ENCODE assay signal across 8 cellular contexts in genomic region chr17:75059369-75060345, GRCh38. TPM values are rescaled to one million over a fixed set of nuclear protein-coding genes. Genes with fewer than 3 reads are reported as not detected.
A peak's percentile ranks its signal among the peaks of the same experiment; 100 is the strongest.
DNase-seq lines count a peak whose midpoint lies in the region; ATAC-seq, FAIRE-seq and TF ChIP-seq lines count a peak whose summit lies in the region.

No MANE protein-coding gene starts in this region.

- H3K4me2 ChIP-seq in GM23338: no peak overlapping the region

- no peak overlapping the region; the same call in 2 of the 3 replicates for H3K4me3 Mint-ChIP-seq in GM23338
- H3K4me3 Mint-ChIP-seq in activated T-helper 17 cell treated with anti-CD3 and anti-CD28 coated beads, Interleukin-2, amount 50 U/mL, for 72 hours: no peak overlapping the region

- H3K27me3 ChIP-seq in GM23338 (ENCODE audit: insufficient read depth) (no peaks in the 10 kb centered on the region), psoas muscle (ENCODE audit: insufficient read depth in 3 of 3, low read length in 2 of 3) (no peaks in the 10 kb centered on the region)

- H3K9me3 ChIP-seq in psoas muscle: no peaks in the 10 kb centered on the region

- H3K4me3 ChIP-seq in GM23338 (no peak overlapping the region), psoas muscle (peak overlapping the region; percentile 3)

- H3K27ac ChIP-seq in GM23338 (ENCODE audit: low read depth) (peak overlapping the region; percentile 76), psoas muscle (peak overlapping the region; percentile 81)

- H3K36me3 ChIP-seq in GM23338 (ENCODE audit: insufficient read depth) (peaks cover 40% of the 10 kb centered on the region), psoas muscle (ENCODE audit: insufficient read depth in 1 of 2, low read depth in 1 of 2) (peaks cover 3 to 65% of the 10 kb centered on the region in 2 donors)

- H3K27ac Mint-ChIP-seq in GM23338: no peak overlapping the region
- H3K27ac Mint-ChIP-seq in activated T-helper 17 cell treated with anti-CD3 and anti-CD28 coated beads, Interleukin-2, amount 50 U/mL, for 72 hours: no peak overlapping the region

- peaks cover under 1% of the 10 kb centered on the region for H3K27me3 Mint-ChIP-seq in GM23338 (ENCODE audit: insufficient read depth, low read depth, poor library complexity)
- H3K27me3 Mint-ChIP-seq in activated T-helper 17 cell treated with anti-CD3 and anti-CD28 coated beads, Interleukin-2, amount 50 U/mL, for 72 hours: no peaks in the 10 kb centered on the region

- H3K4me1 ChIP-seq in GM23338 (ENCODE audit: insufficient read depth) (no peaks in the 10 kb centered on the region), psoas muscle (peaks cover 10% of the 10 kb centered on the region)

- TF ChIP-seq CTCF in GM23338 (conservative IDR thresholded peaks at IDR 0.05; ENCODE audit: low read depth in 2 of 2): peak; percentile 25 to 44
- peak; percentile 45 for TF ChIP-seq CTCF in psoas muscle (IDR thresholded peaks at IDR 0.05)

- in situ Hi-C loops in ACHN (cut with HindIII; ENCODE audit: low pct_ligation_motif_present, low pct_unique_long_range_greater_than_20kb, low sequenced_read_pairs): loop anchor here (10.0 kb wide), 1 partner anchor 65 kb away; no protein-coding TSS in a partner anchor

- no peaks in the 10 kb centered on the region for H3K9me2 ChIP-seq in GM23338 (ENCODE audit: insufficient read depth)

- no peaks in the 10 kb centered on the region for H3K4me1 Mint-ChIP-seq in GM23338
- no peaks in the 10 kb centered on the region for H3K4me1 Mint-ChIP-seq in activated T-helper 17 cell treated with anti-CD3 and anti-CD28 coated beads, Interleukin-2, amount 50 U/mL, for 72 hours

- WGBS in psoas muscle, 3 donors: 32 to 46% (median 37%) methylated on average over 25 of the region's 25 CpGs

- DNase-seq in ACHN (peak; percentile 64), GM23338 (ENCODE audit: low spot score) (peak; percentile 57), frontal cortex (ENCODE audit: low spot score in 2 of 2) (peak; percentile 81 to 84), psoas muscle (no peak), OCI-M2 (lab: John Stamatoyannopoulos, UW; ENCODE audit: unreplicated experiment) (no peak)

- no peaks in the 10 kb centered on the region for H3K9me3 Mint-ChIP-seq in GM23338
- no peaks in the 10 kb centered on the region for H3K9me3 Mint-ChIP-seq in activated T-helper 17 cell treated with anti-CD3 and anti-CD28 coated beads, Interleukin-2, amount 50 U/mL, for 72 hours

- peak; percentile 50 for ATAC-seq in GM23338
- ATAC-seq in psoas muscle: peak; percentile 80 to 91 (median 86)
- ATAC-seq in GM18519 (IDR thresholded peaks at IDR 0.05; ENCODE audit: low FRiP score, unreplicated experiment): no peak
- no peak for ATAC-seq in activated T-helper 17 cell treated with anti-CD3 and anti-CD28 coated beads, Interleukin-2, amount 50 U/mL, for 72 hours (replicated peaks)

- intact Hi-C loops in psoas muscle (cut with DNase I): no loop called here

- H3K79me2 ChIP-seq in GM23338 (replicated peaks; ENCODE audit: insufficient read depth): peaks cover 23% of the 10 kb centered on the region; the same call in 1 of the 2 replicates

- 0 out of 2 replicates have a peak, but pooled peaks cover 6% of the 10 kb centered on the region for H3F3A ChIP-seq in GM23338 (replicated peaks; ENCODE audit: low read depth)

- peaks cover 73% of the 10 kb centered on the region for H3K36me3 Mint-ChIP-seq in GM23338 (ENCODE audit: low read depth)
- peaks cover 90% of the 10 kb centered on the region for H3K36me3 Mint-ChIP-seq in activated T-helper 17 cell treated with anti-CD3 and anti-CD28 coated beads, Interleukin-2, amount 50 U/mL, for 72 hours (ENCODE audit: low read depth)

- H4K20me1 ChIP-seq in GM23338 (replicated peaks; ENCODE audit: insufficient read depth): peaks cover 11% of the 10 kb centered on the region; the same call in 1 of the 2 replicates

- FAIRE-seq in TTC549 (lab: Jason Lieb, UNC) (peak; percentile 86), frontal cortex (lab: Jason Lieb, UNC) (peak; percentile 66)

- H2AFZ ChIP-seq in GM23338: no peak overlapping the region

TF ChIP-seq in GM23338, 12 proteins besides CTCF, POLR2A, EP300 and RAD21:
- TF ChIP-seq ETS1 (IDR thresholded peaks at IDR 0.05): no peak
- TF ChIP-seq POLR2AphosphoS5 (IDR thresholded peaks at IDR 0.05; ENCODE audit: low read depth): no peak
- no peak for TF ChIP-seq ZNF331 (CRISPR knock-in tag; IDR thresholded peaks at IDR 0.05; ENCODE audit: low read depth)
- TF ChIP-seq ZNF114 (CRISPR knock-in tag; IDR thresholded peaks at IDR 0.05): no peak
- no peak for TF ChIP-seq EZH2 (IDR thresholded peaks at IDR 0.05; ENCODE audit: low read depth, unreplicated experiment)

RNA-seq across cellular contexts. Expression of gene KCTD2, which starts 12.6 kb away (rescaled TPM):
- total RNA-seq in GM23338 (2014; rRNA removed; shearing (Covaris generic)): 24.3 and 30.0 TPM in 2 replicates
- polyA plus RNA-seq in GM23338 (2016; fragmentation: Nextera tagmentation; extraction: Ambion mirVana): 7.4 and 8.1 TPM in 2 replicates
- 28.9 TPM for total RNA-seq in frontal cortex
- 10 to 100 TPM; 29.2 to 38.7 (median 35.2) TPM for total RNA-seq in psoas muscle
- 10 to 100 TPM; 26.9 to 71.2 (median 29.7) TPM for polyA plus RNA-seq in psoas muscle
- total RNA-seq in activated T-helper 17 cell treated with anti-CD3 and anti-CD28 coated beads, Interleukin-2, amount 50 U/mL, for 72 hours: 10 to 100 TPM; 21.3 to 22.1 TPM

RNA-seq across cellular contexts. Expression of gene ATP5PD, which starts 12.9 kb away (rescaled TPM):
- 240 and 244 TPM in 2 replicates for total RNA-seq in GM23338 (2014; rRNA removed; shearing (Covaris generic))
- polyA plus RNA-seq in GM23338 (2016; fragmentation: Nextera tagmentation; extraction: Ambion mirVana): 1,144 and 1,234 TPM in 2 replicates
- total RNA-seq in frontal cortex: 106 TPM
- total RNA-seq in psoas muscle: 100 to 1,000 TPM; 409 to 577 (median 500) TPM
- 100 to 1,000 TPM; 619 to 931 (median 653) TPM for polyA plus RNA-seq in psoas muscle
- total RNA-seq in activated T-helper 17 cell treated with anti-CD3 and anti-CD28 coated beads, Interleukin-2, amount 50 U/mL, for 72 hours: 100 to 1,000 TPM; 164 to 216 TPM

RNA-seq across cellular contexts. Expression of gene SLC16A5, which starts 28.1 kb away (rescaled TPM):
- total RNA-seq in GM23338 (2014; rRNA removed; shearing (Covaris generic)): 30.1 and 40.0 TPM in 2 replicates
- polyA plus RNA-seq in GM23338 (2016; fragmentation: Nextera tagmentation; extraction: Ambion mirVana) (5.0 and 7.3 TPM in 2 replicates), psoas muscle (1 to 10 TPM; 1.2 to 4.5 (median 3.8) TPM)
- total RNA-seq in frontal cortex (1.2 TPM), psoas muscle (10 to 100 TPM in 1 of 4 donors, 1 to 10 TPM in 3; 5.6 to 10.7 (median 8.1) TPM)
- 10 to 100 TPM in 1 of 2 donors, 1 to 10 TPM in 1; 5.4 to 14.6 TPM for total RNA-seq in activated T-helper 17 cell treated with anti-CD3 and anti-CD28 coated beads, Interleukin-2, amount 50 U/mL, for 72 hours

RNA-seq across cellular contexts. Expression of gene MRPL58, which starts 47.2 kb away (rescaled TPM):
- total RNA-seq in GM23338 (2014; rRNA removed; shearing (Covaris generic)): 38.0 and 48.5 TPM in 2 replicates
- polyA plus RNA-seq in GM23338 (2016; fragmentation: Nextera tagmentation; extraction: Ambion mirVana): 66.7 and 68.0 TPM in 2 replicates
- total RNA-seq in frontal cortex: 12.6 TPM
- total RNA-seq in psoas muscle: 10 to 100 TPM; 50.4 to 70.6 (median 59.2) TPM
- 10 to 100 TPM; 64.1 to 80.6 (median 76.2) TPM for polyA plus RNA-seq in psoas muscle
- 10 to 100 TPM; 25.4 to 48.2 TPM for total RNA-seq in activated T-helper 17 cell treated with anti-CD3 and anti-CD28 coated beads, Interleukin-2, amount 50 U/mL, for 72 hours

RNA-seq across cellular contexts. Expression of gene ARMC7, which starts 50.1 kb away (rescaled TPM):
- total RNA-seq in GM23338 (2014; rRNA removed; shearing (Covaris generic)): 4.5 and 5.6 TPM in 2 replicates
- 6.3 and 8.4 TPM in 2 replicates for polyA plus RNA-seq in GM23338 (2016; fragmentation: Nextera tagmentation; extraction: Ambion mirVana)
- 2.4 TPM for total RNA-seq in frontal cortex
- 1 to 10 TPM; 2.7 to 7.0 (median 3.6) TPM for total RNA-seq in psoas muscle
- polyA plus RNA-seq in psoas muscle: 1 to 10 TPM; 3.3 to 6.4 (median 4.9) TPM
- total RNA-seq in activated T-helper 17 cell treated with anti-CD3 and anti-CD28 coated beads, Interleukin-2, amount 50 U/mL, for 72 hours: 10 to 100 TPM; 10.3 to 14.5 TPM

Comparison
In these comparisons a context has a peak if more than half of its experiments do, and no peak if none do; other contexts are left out.
1. DNase-seq: peak in ACHN (single experiment), GM23338 (single experiment) and frontal cortex (2 of 2); none in psoas muscle (0 of 2) and OCI-M2 (single experiment).
2. ATAC-seq: peak in GM23338 (single experiment) and psoas muscle (4 of 4); none in GM18519 (single experiment) and activated T-helper 17 cell treated with anti-CD3 and anti-CD28 coated beads, Interleukin-2, amount 50 U/mL, for 72 hours (single experiment).